In genomic region chr7:20201380-20201779, GRCh38 we compare ENCODE assay signal across 7 cellular contexts. TPM values are rescaled to one million over a fixed set of nuclear protein-coding genes. Genes with fewer than 3 reads are reported as not detected.
A peak's percentile ranks its signal among the peaks of the same experiment; 100 is the strongest.
DNase-seq lines count a peak whose midpoint lies in the region; ATAC-seq, FAIRE-seq and TF ChIP-seq lines count a peak whose summit lies in the region.

No MANE protein-coding gene starts in this region.

- POLR2A ChIA-PET in activated B cell treated with CpG ODN at 0.5 μM for 24 hours (lab: Charles Lee): interaction anchor here (1.2 to 1.6 kb wide), 4 partner anchors 12 to 19 kb away, joined by 3 to 5 read pairs (median 4); partner anchors contain the start of gene MACC1

- no peak for DNase-seq in activated B cell treated with CpG ODN at 0.5 μM for 24 hours
- no peak for DNase-seq in HTR-8/SVneo (ENCODE audit: insufficient read length, low spot score)
- no peak for DNase-seq in epidermal melanocyte (ENCODE audit: insufficient read length, low spot score)
- DNase-seq in activated naive CD4-positive, alpha-beta T cell treated with anti-CD3 and anti-CD28 coated beads, Interleukin-2, amount 10 ng/mL, durations not matched to agents 7 days and 5 days: no peak

- peaks cover 47% of the 10 kb centered on the region for H3K4me1 Mint-ChIP-seq in activated B cell treated with CpG ODN at 0.5 μM for 24 hours
- peaks cover 34% of the 10 kb centered on the region for H3K4me1 Mint-ChIP-seq in stimulated activated memory B cell treated with anti-CD40 and anti-IgM and Interleukin-4, amounts not matched to agents 10 μg/mL and 1 μg/mL and 100 μg/mL, for 72 hours
- H3K4me1 Mint-ChIP-seq in activated naive CD4-positive, alpha-beta T cell treated with anti-CD3 and anti-CD28 coated beads, Interleukin-2, amount 10 ng/mL, durations not matched to agents 7 days and 5 days: no peaks in the 10 kb centered on the region

- intact Hi-C loops in activated B cell treated with CpG ODN at 0.5 μM for 24 hours (cut with micrococcal nuclease): loop anchor here (1.0 to 2.0 kb wide), 3 partner anchors 9 to 16 kb away; partner anchors contain the start of gene MACC1

- CTCF ChIA-PET in activated B cell treated with CpG ODN at 0.5 μM for 24 hours (lab: Charles Lee): interaction anchor here (1.6 kb wide), 1 partner anchor 18 kb away, joined by 7 read pairs; no protein-coding TSS in a partner anchor
- CTCF ChIA-PET in activated naive CD4-positive, alpha-beta T cell treated with anti-CD3 and anti-CD28 coated beads, Interleukin-2, amount 10 ng/mL, durations not matched to agents 7 days and 5 days (lab: Charles Lee): no interaction called here

- FAIRE-seq in HTR-8/SVneo (lab: Jason Lieb, UNC): no peak

- H3K36me3 Mint-ChIP-seq in activated B cell treated with CpG ODN at 0.5 μM for 24 hours (ENCODE audit: low read depth): peaks cover 11% of the 10 kb centered on the region
- H3K36me3 Mint-ChIP-seq in stimulated activated memory B cell treated with anti-CD40 and anti-IgM and Interleukin-4, amounts not matched to agents 10 μg/mL and 1 μg/mL and 100 μg/mL, for 72 hours: peaks cover 9% of the 10 kb centered on the region
- H3K36me3 Mint-ChIP-seq in activated naive CD4-positive, alpha-beta T cell treated with anti-CD3 and anti-CD28 coated beads, Interleukin-2, amount 10 ng/mL, durations not matched to agents 7 days and 5 days: no peaks in the 10 kb centered on the region

- ATAC-seq in GM19035 (IDR thresholded peaks at IDR 0.05; ENCODE audit: unreplicated experiment) (peak; percentile 40), HG03045 (IDR thresholded peaks at IDR 0.05; ENCODE audit: unreplicated experiment) (peak; percentile 38), activated B cell treated with CpG ODN at 0.5 μM for 24 hours (ENCODE audit: low read depth) (peak; percentile 62)
- ATAC-seq in stimulated activated memory B cell treated with anti-CD40 and anti-IgM and Interleukin-4, amounts not matched to agents 10 μg/mL and 1 μg/mL and 100 μg/mL, for 72 hours: peak; percentile 77

- H3K9me3 Mint-ChIP-seq in activated B cell treated with CpG ODN at 0.5 μM for 24 hours: no peaks in the 10 kb centered on the region
- H3K9me3 Mint-ChIP-seq in stimulated activated memory B cell treated with anti-CD40 and anti-IgM and Interleukin-4, amounts not matched to agents 10 μg/mL and 1 μg/mL and 100 μg/mL, for 72 hours: no peaks in the 10 kb centered on the region
- H3K9me3 Mint-ChIP-seq in activated naive CD4-positive, alpha-beta T cell treated with anti-CD3 and anti-CD28 coated beads, Interleukin-2, amount 10 ng/mL, durations not matched to agents 7 days and 5 days: no peaks in the 10 kb centered on the region

- H3K4me3 Mint-ChIP-seq in activated B cell treated with CpG ODN at 0.5 μM for 24 hours: peak overlapping the region; percentile 36
- no peak overlapping the region for H3K4me3 Mint-ChIP-seq in stimulated activated memory B cell treated with anti-CD40 and anti-IgM and Interleukin-4, amounts not matched to agents 10 μg/mL and 1 μg/mL and 100 μg/mL, for 72 hours
- no peak overlapping the region for H3K4me3 Mint-ChIP-seq in activated naive CD4-positive, alpha-beta T cell treated with anti-CD3 and anti-CD28 coated beads, Interleukin-2, amount 10 ng/mL, durations not matched to agents 7 days and 5 days

- no peaks in the 10 kb centered on the region for H3K27me3 Mint-ChIP-seq in activated B cell treated with CpG ODN at 0.5 μM for 24 hours
- H3K27me3 Mint-ChIP-seq in stimulated activated memory B cell treated with anti-CD40 and anti-IgM and Interleukin-4, amounts not matched to agents 10 μg/mL and 1 μg/mL and 100 μg/mL, for 72 hours: no peaks in the 10 kb centered on the region
- H3K27me3 Mint-ChIP-seq in activated naive CD4-positive, alpha-beta T cell treated with anti-CD3 and anti-CD28 coated beads, Interleukin-2, amount 10 ng/mL, durations not matched to agents 7 days and 5 days: no peaks in the 10 kb centered on the region

- TF ChIP-seq CTCF in activated B cell treated with CpG ODN at 0.5 μM for 24 hours (IDR thresholded peaks at IDR 0.05): no peak

- peak overlapping the region; percentile 80 for H3K27ac Mint-ChIP-seq in activated B cell treated with CpG ODN at 0.5 μM for 24 hours
- peak overlapping the region; percentile 90 for H3K27ac Mint-ChIP-seq in stimulated activated memory B cell treated with anti-CD40 and anti-IgM and Interleukin-4, amounts not matched to agents 10 μg/mL and 1 μg/mL and 100 μg/mL, for 72 hours
- no peak overlapping the region for H3K27ac Mint-ChIP-seq in activated naive CD4-positive, alpha-beta T cell treated with anti-CD3 and anti-CD28 coated beads, Interleukin-2, amount 10 ng/mL, durations not matched to agents 7 days and 5 days

RNA-seq across cellular contexts. Expression of gene MACC1, which starts 15.8 kb away (rescaled TPM):
- total RNA-seq in activated B cell treated with CpG ODN at 0.5 μM for 24 hours: 13.9 and 20.3 TPM in 2 replicates
